In genomic region chr20:48845000-48845399, GRCh38 we compare ENCODE assay signal across 1 cellular context.
TF ChIP-seq lines count a peak whose summit lies in the region.

No MANE protein-coding gene starts in this region.

TF ChIP-seq in endothelial cell of umbilical vein, 7 proteins besides CTCF, POLR2A, EP300 and RAD21 (continued from another document):
- TF ChIP-seq JUN (IDR thresholded peaks at IDR 0.05; ENCODE audit: borderline replicate concordance, insufficient read depth, insufficient read length, low read depth) (no peak), POLR2AphosphoS5 (IDR thresholded peaks at IDR 0.05; ENCODE audit: insufficient read depth, low read depth, low read length) (no peak), FOS (IDR thresholded peaks at IDR 0.05; ENCODE audit: borderline replicate concordance, insufficient read depth, low read length) (peak; percentile 48)
